9 cellular contexts compared by ENCODE assay signal in genomic region chr11:27233654-27234042, GRCh38.
DNase-seq lines count a peak whose midpoint lies in the region; ATAC-seq lines count a peak whose summit lies in the region.
"Had no signal": no experiment of that assay in that cellular context is flagged by ENCODE, and none has a peak within 500 bp of the region (broad histone marks: within the 10 kb centered on the region; RNA-seq: fewer than 3 reads in every experiment).

No MANE protein-coding gene starts in this region.

- no peak overlapping the region for H3K4me3 ChIP-seq in aorta (ENCODE audit: low read length in 2 of 2)

- intact Hi-C loops in Right ventricle myocardium superior (cut with DNase I), result no loop called here
- intact Hi-C loops in cardiac septum (cut with DNase I), result no loop called here
- intact Hi-C loops in aorta (cut with DNase I), result no loop called here

- DNase-seq in Right ventricle myocardium superior (no peak), cardiac septum (ENCODE audit: low spot score) (no peak), cerebellar nuclear complex (lab: John Stamatoyannopoulos, UW) (peak; percentile 58 to 73), aorta (no peak), SK-N-DZ (ENCODE audit: low spot score) (no peak)
- no peak for DNase-seq in activated CD4-positive, CD25-positive, alpha-beta regulatory T cell treated with anti-CD3 and anti-CD28 coated beads, Interleukin-2, amount 50 U/mL, for 72 hours

- H3K4me1 ChIP-seq in aorta (ENCODE audit: control insufficient read depth in 1 of 2, insufficient read depth in 2 of 2, low read length in 2 of 2), result peaks cover 0 to 1% of the 10 kb centered on the region in 2 donors

- no peaks in the 10 kb centered on the region for H3K9me3 ChIP-seq in aorta (ENCODE audit: control insufficient read depth, low read length)

- H3K27ac ChIP-seq in aorta (ENCODE audit: low read depth in 1 of 2, low read length in 2 of 2), result no peak overlapping the region
- H3K27ac ChIP-seq: HL-60 had no signal

- peak; percentile 13 for ATAC-seq in Right ventricle myocardium superior (ENCODE audit: poor library complexity)
- peak; percentile 22 for ATAC-seq in HG03175 (IDR thresholded peaks at IDR 0.05; ENCODE audit: unreplicated experiment)
- ATAC-seq in aorta (ENCODE audit: low FRiP score), result peak; percentile 8
- ATAC-seq in HG02973 (IDR thresholded peaks at IDR 0.05; ENCODE audit: unreplicated experiment), result no peak

- H3K36me3 ChIP-seq in aorta (ENCODE audit: control insufficient read depth in 1 of 2, insufficient read depth in 2 of 2, low read length in 1 of 2), result no peaks in the 10 kb centered on the region

- WGBS in aorta, 2 donors, result 86 to 95% methylated on average over 3 of the region's 3 CpGs

- no peaks in the 10 kb centered on the region for H3K27me3 ChIP-seq in aorta (ENCODE audit: control insufficient read depth in 1 of 2, insufficient read depth in 2 of 2, low read length in 1 of 2)

Comparison
In these comparisons a context has a peak if more than half of its experiments do, and no peak if none do; other contexts are left out.
1. DNase-seq: peak in cerebellar nuclear complex (2 of 2); none in Right ventricle myocardium superior (single experiment), cardiac septum (single experiment), aorta (0 of 2), SK-N-DZ (single experiment) and activated CD4-positive, CD25-positive, alpha-beta regulatory T cell treated with anti-CD3 and anti-CD28 coated beads, Interleukin-2, amount 50 U/mL, for 72 hours (single experiment).